12 cellular contexts compared by ENCODE assay signal in genomic region chr1:9657521-9658032, GRCh38. TPM values are rescaled to one million over a fixed set of nuclear protein-coding genes. Genes with fewer than 3 reads are reported as not detected.
A peak's percentile ranks its signal among the peaks of the same experiment; 100 is the strongest.
DNase-seq lines count a peak whose midpoint lies in the region; ATAC-seq and TF ChIP-seq lines count a peak whose summit lies in the region.
"Had no signal": no experiment of that assay in that cellular context is flagged by ENCODE, and none has a peak within 500 bp of the region (broad histone marks: within the 10 kb centered on the region; RNA-seq: fewer than 3 reads in every experiment).

No MANE protein-coding gene starts in this region.

- no peak for TF ChIP-seq CTCF in OCI-LY1 (IDR thresholded peaks at IDR 0.05; ENCODE audit: low read length)
- TF ChIP-seq CTCF in breast epithelium (IDR thresholded peaks at IDR 0.05): no peak

- H3K4me3 ChIP-seq in OCI-LY1 (ENCODE audit: low read depth, low read length, poor library complexity, severe bottlenecking): no peak overlapping the region
- H3K4me3 ChIP-seq in breast epithelium: no peak overlapping the region

- intact Hi-C loops in breast epithelium (cut with DNase I; ENCODE audit: low total_unique reads): no loop called here

- H3K27ac Mint-ChIP-seq in activated CD8-positive, alpha-beta memory T cell treated with anti-CD3 and anti-CD28 coated beads, Interleukin-2, amount 10 ng/mL, durations not matched to agents 7 days and 5 days: peak overlapping the region; percentile 80
- H3K27ac Mint-ChIP-seq in activated naive CD8-positive, alpha-beta T cell: peak overlapping the region; percentile 99

- no peaks in the 10 kb centered on the region for H4K20me1 ChIP-seq in OCI-LY1 (ENCODE audit: insufficient read depth, low read length)

- H3K4me1 ChIP-seq in OCI-LY1 (ENCODE audit: insufficient read depth, low read length, severe bottlenecking) (peaks cover 56% of the 10 kb centered on the region), breast epithelium (no peaks in the 10 kb centered on the region)

- H2AFZ ChIP-seq in OCI-LY1 (ENCODE audit: low read length): no peak overlapping the region

- peaks cover 59% of the 10 kb centered on the region for H3K36me3 Mint-ChIP-seq in activated CD8-positive, alpha-beta memory T cell treated with anti-CD3 and anti-CD28 coated beads, Interleukin-2, amount 10 ng/mL, durations not matched to agents 7 days and 5 days
- peaks cover 5% of the 10 kb centered on the region for H3K36me3 Mint-ChIP-seq in activated naive CD8-positive, alpha-beta T cell

- TF ChIP-seq POLR2A in breast epithelium (IDR thresholded peaks at IDR 0.05): no peak

- DNase-seq in activated CD8-positive, alpha-beta memory T cell treated with anti-CD3 and anti-CD28 coated beads, Interleukin-2, amount 10 ng/mL, durations not matched to agents 7 days and 5 days: no peak
- no peak for DNase-seq in activated CD8-positive, alpha-beta memory T cell treated with anti-CD3 and anti-CD28 coated beads for 24 hours
- DNase-seq in stimulated activated CD8-positive, alpha-beta memory T cell treated with anti-CD3 and anti-CD28 coated beads, Interleukin-15, amount 100 ng/mL, for 48 hours (ENCODE audit: low read depth in 2 of 2): peak; percentile 34 to 36
- no peak for DNase-seq in breast epithelium (ENCODE audit: low spot score in 2 of 2)
- no peak for DNase-seq in NOMO-1 treated with DMSO at 0.1 percent for 48 hours (lab: John Stamatoyannopoulos, UW; ENCODE audit: unreplicated experiment)
- DNase-seq: DMS53, NCI-H526, posterior cingulate gyrus, T1000 had no signal

- H3K9me3 ChIP-seq in OCI-LY1 (ENCODE audit: low read length) (no peaks in the 10 kb centered on the region), breast epithelium (no peaks in the 10 kb centered on the region)

- ATAC-seq in activated CD8-positive, alpha-beta memory T cell treated with anti-CD3 and anti-CD28 coated beads, Interleukin-2, amount 10 ng/mL, durations not matched to agents 7 days and 5 days: no peak
- ATAC-seq in HG03521 (IDR thresholded peaks at IDR 0.05; ENCODE audit: unreplicated experiment): no peak

- peaks cover 23% of the 10 kb centered on the region for H3K79me2 ChIP-seq in OCI-LY1 (ENCODE audit: insufficient read depth, low read length)

- no peaks in the 10 kb centered on the region for H3K27me3 Mint-ChIP-seq in activated CD8-positive, alpha-beta memory T cell treated with anti-CD3 and anti-CD28 coated beads, Interleukin-2, amount 10 ng/mL, durations not matched to agents 7 days and 5 days
- H3K27me3 Mint-ChIP-seq in activated naive CD8-positive, alpha-beta T cell: no peaks in the 10 kb centered on the region

- H3K9me2 ChIP-seq in OCI-LY1 (ENCODE audit: low read depth, low read length): no peaks in the 10 kb centered on the region

- H3K4me2 ChIP-seq in OCI-LY1 (ENCODE audit: low read length): no peak overlapping the region

- H3K4me3 Mint-ChIP-seq in activated CD8-positive, alpha-beta memory T cell treated with anti-CD3 and anti-CD28 coated beads, Interleukin-2, amount 10 ng/mL, durations not matched to agents 7 days and 5 days: no peak overlapping the region
- peak overlapping the region; percentile 83 for H3K4me3 Mint-ChIP-seq in activated naive CD8-positive, alpha-beta T cell

- peaks cover 64% of the 10 kb centered on the region for H3K4me1 Mint-ChIP-seq in activated CD8-positive, alpha-beta memory T cell treated with anti-CD3 and anti-CD28 coated beads, Interleukin-2, amount 10 ng/mL, durations not matched to agents 7 days and 5 days
- H3K4me1 Mint-ChIP-seq in activated naive CD8-positive, alpha-beta T cell (ENCODE audit: low read depth): peaks cover 74% of the 10 kb centered on the region

- H3K9me3 Mint-ChIP-seq in activated CD8-positive, alpha-beta memory T cell treated with anti-CD3 and anti-CD28 coated beads, Interleukin-2, amount 10 ng/mL, durations not matched to agents 7 days and 5 days (ENCODE audit: low read depth): no peaks in the 10 kb centered on the region
- no peaks in the 10 kb centered on the region for H3K9me3 Mint-ChIP-seq in activated naive CD8-positive, alpha-beta T cell (ENCODE audit: low read depth)

- H3K9ac ChIP-seq in OCI-LY1 (ENCODE audit: low read length): no peak overlapping the region; the same call in 1 of the 2 replicates

- H3K27me3 ChIP-seq in OCI-LY1 (ENCODE audit: insufficient read depth, low read length) (no peaks in the 10 kb centered on the region), breast epithelium (peaks cover 0 to 2% of the 10 kb centered on the region in 2 donors)

- CTCF ChIA-PET in activated CD8-positive, alpha-beta memory T cell treated with anti-CD3 and anti-CD28 coated beads, Interleukin-2, amount 10 ng/mL, durations not matched to agents 7 days and 5 days (lab: Charles Lee): interaction anchor here (0.7 to 4.9 kb wide), 5 partner anchors 9 to 124 kb away, joined by 3 to 31 read pairs (median 6); no protein-coding TSS in a partner anchor

- peaks cover 6% of the 10 kb centered on the region; the same call in 1 of the 2 replicates for H3F3A ChIP-seq in OCI-LY1 (ENCODE audit: insufficient read depth, low read length)

- H3K36me3 ChIP-seq in OCI-LY1 (ENCODE audit: insufficient read depth, low read length) (no peaks in the 10 kb centered on the region; the same call in 1 of the 2 replicates), breast epithelium (no peaks in the 10 kb centered on the region)

- H3K27ac ChIP-seq in OCI-LY1 (ENCODE audit: low read depth, low read length, poor library complexity, severe bottlenecking) (peak overlapping the region; percentile 22), breast epithelium (peak overlapping the region in 1 of 2 donors; percentile 12)

RNA-seq across cellular contexts. Expression of gene PIK3CD, which starts 6.0 kb away (rescaled TPM):
- 100 to 1,000 TPM; 256 to 261 TPM for total RNA-seq in activated CD8-positive, alpha-beta memory T cell treated with anti-CD3 and anti-CD28 coated beads, Interleukin-2, amount 10 ng/mL, durations not matched to agents 7 days and 5 days
- total RNA-seq in breast epithelium: 10 to 100 TPM in 2 of 3 donors, 1 to 10 TPM in 1; 8.2 to 12.1 (median 11.9) TPM

Comparison
In these comparisons a context has a peak if more than half of its experiments do, and no peak if none do; other contexts are left out.
1. DNase-seq: peak in stimulated activated CD8-positive, alpha-beta memory T cell treated with anti-CD3 and anti-CD28 coated beads, Interleukin-15, amount 100 ng/mL, for 48 hours (2 of 2); none in activated CD8-positive, alpha-beta memory T cell treated with anti-CD3 and anti-CD28 coated beads, Interleukin-2, amount 10 ng/mL, durations not matched to agents 7 days and 5 days (single experiment), activated CD8-positive, alpha-beta memory T cell treated with anti-CD3 and anti-CD28 coated beads for 24 hours (single experiment), breast epithelium (0 of 2) and NOMO-1 treated with DMSO at 0.1 percent for 48 hours (single experiment).
2. RNA of gene PIK3CD, which starts 6.0 kb away (total RNA-seq): 256 to 261 TPM in activated CD8-positive, alpha-beta memory T cell treated with anti-CD3 and anti-CD28 coated beads, Interleukin-2, amount 10 ng/mL, durations not matched to agents 7 days and 5 days; 8.2 to 12.1 TPM in breast epithelium; every median in the first group is over 10 times any median in the second.